In genomic region chr3:125143538-125143937, GRCh38 we compare ENCODE assay signal across 1 cellular context.
TF ChIP-seq lines count a peak whose summit lies in the region.

No MANE protein-coding gene starts in this region.

TF ChIP-seq in IMR-90, 13 proteins besides CTCF, POLR2A, EP300 and RAD21 (continued from another document):
- no peak for TF ChIP-seq ELK1 (IDR thresholded peaks at IDR 0.05; ENCODE audit: borderline replicate concordance, low read depth, low read length)
- TF ChIP-seq, protein P1, sequence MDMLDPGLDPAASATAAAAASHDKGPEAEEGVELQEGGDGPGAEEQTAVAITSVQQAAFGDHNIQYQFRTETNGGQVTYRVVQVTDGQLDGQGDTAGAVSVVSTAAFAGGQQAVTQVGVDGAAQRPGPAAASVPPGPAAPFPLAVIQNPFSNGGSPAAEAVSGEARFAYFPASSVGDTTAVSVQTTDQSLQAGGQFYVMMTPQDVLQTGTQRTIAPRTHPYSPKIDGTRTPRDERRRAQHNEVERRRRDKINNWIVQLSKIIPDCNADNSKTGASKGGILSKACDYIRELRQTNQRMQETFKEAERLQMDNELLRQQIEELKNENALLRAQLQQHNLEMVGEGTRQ (IDR thresholded peaks at IDR 0.05; ENCODE audit: low read depth, low read length), result no peak
- TF ChIP-seq SMC3 (IDR thresholded peaks at IDR 0.05; ENCODE audit: low read depth, low read length), result no peak
- TF ChIP-seq BHLHE40 (IDR thresholded peaks at IDR 0.05; ENCODE audit: low read depth, low read length), result no peak
- no peak for TF ChIP-seq CEBPB (IDR thresholded peaks at IDR 0.05; ENCODE audit: low read depth, low read length)
